ENCODE assay signal across 30 cellular contexts in genomic region chr15:82643992-82644391, GRCh38. TPM values are rescaled to one million over a fixed set of nuclear protein-coding genes. Genes with fewer than 3 reads are reported as not detected.
A peak's percentile ranks its signal among the peaks of the same experiment; 100 is the strongest.
DNase-seq lines count a peak whose midpoint lies in the region; ATAC-seq, FAIRE-seq and TF ChIP-seq lines count a peak whose summit lies in the region.
"Had no signal": no experiment of that assay in that cellular context is flagged by ENCODE, and none has a peak within 500 bp of the region (broad histone marks: within the 10 kb centered on the region; RNA-seq: fewer than 3 reads in every experiment).

No MANE protein-coding gene starts in this region.

- FAIRE-seq in HTR-8/SVneo (lab: Jason Lieb, UNC): no peak
- FAIRE-seq in GM19239 (lab: Jason Lieb, UNC): no peak
- FAIRE-seq in D721Med (lab: Jason Lieb, UNC): no peak
- FAIRE-seq: endometrium had no signal

- no peaks in the 10 kb centered on the region for H3K4me1 ChIP-seq in neural progenitor cell

- TF ChIP-seq CTCF in neural progenitor cell (IDR thresholded peaks at IDR 0.05) (no peak), D721Med (IDR thresholded peaks at IDR 0.05; ENCODE audit: insufficient read depth, missing control alignments) (no peak)

- no peak overlapping the region for H3K27ac ChIP-seq in neural progenitor cell
- H3K27ac ChIP-seq: ascending aorta, gastroesophageal sphincter, left ventricle myocardium inferior, skin epidermis had no signal

- peaks cover 49% of the 10 kb centered on the region for H3K27me3 Mint-ChIP-seq in neural progenitor cell (ENCODE audit: insufficient read depth, low read depth)

- peak; percentile 62 for DNase-seq in COLO829 (ENCODE audit: low spot score)
- peak; percentile 34 for DNase-seq in HTR-8/SVneo (ENCODE audit: insufficient read length, low spot score)
- peak; percentile 80 for DNase-seq in epidermal melanocyte (ENCODE audit: insufficient read length, low spot score)
- DNase-seq in neural progenitor cell (ENCODE audit: low spot score): peak; percentile 23
- DNase-seq in GM19239 (ENCODE audit: insufficient read length, low spot score): no peak
- no peak for DNase-seq in SIG-M5 treated with dmso at 0.1 percent for 504 hours (lab: John Stamatoyannopoulos, UW; ENCODE audit: unreplicated experiment)
- no peak for DNase-seq in D721Med (ENCODE audit: insufficient read length, low spot score)
- DNase-seq: ACHN; activated CD8-positive, alpha-beta T cell treated with anti-CD3 and anti-CD28 coated beads, Interleukin-2, amount 10 ng/mL, durations not matched to agents 7 days and 5 days; activated effector memory CD4-positive, alpha-beta T cell treated with anti-CD3 and anti-CD28 coated beads, Interleukin-2, amount 50 U/mL, for 16 hours; activated naive CD8-positive, alpha-beta T cell treated with anti-CD3 and anti-CD28 coated beads, Interleukin-2, amount 10 ng/mL, durations not matched to agents 7 days and 5 days; activated T-cell treated with anti-CD3 and anti-CD28 coated beads, Interleukin-2, amount 50 U/mL, for 1 hour; caudate nucleus; COR-L47; DND-41; hippocampal formation; left ventricle myocardium inferior; naive B cell; NCI-H1092 treated with DMSO at 0.1 percent for 48 hours; NCI-H187; NCI-H2171 treated with DMSO at 0.1 percent for 48 hours; RPMI8226 had no signal

- no peak overlapping the region for H3K9ac ChIP-seq in neural progenitor cell

- no peaks in the 10 kb centered on the region for H3K36me3 Mint-ChIP-seq in neural progenitor cell
- H3K36me3 Mint-ChIP-seq: activated naive CD8-positive, alpha-beta T cell treated with anti-CD3 and anti-CD28 coated beads, Interleukin-2, amount 10 ng/mL, durations not matched to agents 7 days and 5 days; naive B cell had no signal

- no peaks in the 10 kb centered on the region for H3K79me2 ChIP-seq in neural progenitor cell (ENCODE audit: low read depth)

- no peak overlapping the region for H3K27ac Mint-ChIP-seq in neural progenitor cell
- H3K27ac Mint-ChIP-seq: activated CD8-positive, alpha-beta T cell treated with anti-CD3 and anti-CD28 coated beads, Interleukin-2, amount 10 ng/mL, durations not matched to agents 7 days and 5 days; activated naive CD8-positive, alpha-beta T cell treated with anti-CD3 and anti-CD28 coated beads, Interleukin-2, amount 10 ng/mL, durations not matched to agents 7 days and 5 days; dendritic cell treated with granulocyte-macrophage colony-stimulating factor and Interleukin-4, amounts not matched to agents 40 ng/mL and 50 ng/mL, for 4 days; naive B cell had no signal

- H2AFZ ChIP-seq in neural progenitor cell (replicated peaks): no peak overlapping the region

- H3K4me3 ChIP-seq in neural progenitor cell: no peak overlapping the region
- H3K4me3 ChIP-seq: ascending aorta, gastroesophageal sphincter, left ventricle myocardium inferior, skin epidermis, tibial nerve had no signal

- H3K36me3 ChIP-seq in neural progenitor cell: no peaks in the 10 kb centered on the region
- H3K36me3 ChIP-seq: ascending aorta, gastroesophageal sphincter, left ventricle myocardium inferior, tibial nerve had no signal

- peaks cover 7% of the 10 kb centered on the region for H3F3A ChIP-seq in neural progenitor cell (ENCODE audit: low read depth)

- peaks cover 100% of the 10 kb centered on the region for H3K27me3 ChIP-seq in neural progenitor cell
- H3K27me3 ChIP-seq: ascending aorta had no signal

- no peaks in the 10 kb centered on the region for H3K9me3 ChIP-seq in neural progenitor cell (ENCODE audit: low read depth)
- H3K9me3 ChIP-seq: ascending aorta, gastroesophageal sphincter, left ventricle myocardium inferior, tibial nerve had no signal

- H4K20me1 ChIP-seq in neural progenitor cell (ENCODE audit: low read depth): no peaks in the 10 kb centered on the region

- H3K9me3 Mint-ChIP-seq in neural progenitor cell: no peaks in the 10 kb centered on the region
- H3K9me3 Mint-ChIP-seq: activated naive CD8-positive, alpha-beta T cell treated with anti-CD3 and anti-CD28 coated beads, Interleukin-2, amount 10 ng/mL, durations not matched to agents 7 days and 5 days; dendritic cell treated with granulocyte-macrophage colony-stimulating factor and Interleukin-4, amounts not matched to agents 40 ng/mL and 50 ng/mL, for 4 days had no signal

- no peak overlapping the region for H3K4me3 Mint-ChIP-seq in neural progenitor cell
- H3K4me3 Mint-ChIP-seq: activated CD8-positive, alpha-beta T cell treated with anti-CD3 and anti-CD28 coated beads, Interleukin-2, amount 10 ng/mL, durations not matched to agents 7 days and 5 days; activated naive CD8-positive, alpha-beta T cell treated with anti-CD3 and anti-CD28 coated beads, Interleukin-2, amount 10 ng/mL, durations not matched to agents 7 days and 5 days; dendritic cell treated with granulocyte-macrophage colony-stimulating factor and Interleukin-4, amounts not matched to agents 40 ng/mL and 50 ng/mL, for 4 days had no signal

- H3K4me2 ChIP-seq in neural progenitor cell: no peak overlapping the region

- no peak for ATAC-seq in GM19324 (IDR thresholded peaks at IDR 0.05; ENCODE audit: low FRiP score, unreplicated experiment)
- ATAC-seq: activated CD8-positive, alpha-beta T cell treated with anti-CD3 and anti-CD28 coated beads, Interleukin-2, amount 10 ng/mL, durations not matched to agents 7 days and 5 days; gastroesophageal sphincter had no signal

- peaks cover 13% of the 10 kb centered on the region for H3K4me1 Mint-ChIP-seq in neural progenitor cell

RNA-seq across cellular contexts. Expression of gene CPEB1, which starts 3.2 kb away (rescaled TPM):
- 2.1 and 5.8 TPM in 2 replicates for total RNA-seq in neural progenitor cell (ENCODE audit: low replicate concordance)
- total RNA-seq: T-helper 1 cell treated with Interleukin-12 subunit alpha and Interleukin-12 subunit beta and Interleukin-4 antibody, amounts not matched to agents 30 ng/mL and 1 ng/mL, for 36 hours had no signal

Comparison
In these comparisons a context has a peak if more than half of its experiments do, and no peak if none do; other contexts are left out.
1. DNase-seq: peak in COLO829 (single experiment), HTR-8/SVneo (single experiment), epidermal melanocyte (single experiment) and neural progenitor cell (single experiment); none in GM19239 (single experiment), SIG-M5 treated with dmso at 0.1 percent for 504 hours (single experiment) and D721Med (single experiment).